Comparison of ENCODE assay signal across 29 cellular contexts in the genomic region with DNA sequence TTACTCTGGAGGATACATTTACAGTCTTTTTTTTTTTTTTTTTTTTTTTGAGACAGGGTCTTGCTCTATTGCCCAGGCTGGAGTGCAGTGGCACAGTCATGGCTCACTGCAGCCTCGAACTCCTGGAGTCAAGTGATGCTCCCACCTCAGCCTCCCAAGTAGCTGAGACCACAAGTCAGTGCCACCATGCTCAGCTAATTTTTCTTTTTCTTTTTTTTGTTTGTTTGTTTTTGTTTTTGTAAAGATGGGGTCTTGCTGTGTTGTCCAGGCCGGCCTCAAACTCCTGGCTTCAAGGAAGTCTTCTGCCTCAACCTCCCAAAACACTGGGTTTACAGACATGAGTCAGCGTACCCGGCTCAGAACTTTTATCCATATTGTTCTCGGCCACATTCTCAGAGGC.
"Had no signal": no experiment of that assay in that cellular context is flagged by ENCODE, and none has a peak within 500 bp of the region (broad histone marks: within the 10 kb centered on the region; RNA-seq: fewer than 3 reads in every experiment).

No MANE protein-coding gene starts in this region.

- H3K36me3 Mint-ChIP-seq: activated naive CD4-positive, alpha-beta T cell treated with anti-CD3 and anti-CD28 coated beads, Interleukin-2, amount 10 ng/mL, durations not matched to agents 7 days and 5 days; activated naive CD4-positive, alpha-beta T cell treated with anti-CD3 and anti-CD28 coated beads, Interleukin-2, amount 50 U/mL, for 72 hours; activated naive CD8-positive, alpha-beta T cell treated with anti-CD3 and anti-CD28 coated beads, Interleukin-2, amount 10 ng/mL, durations not matched to agents 7 days and 5 days; WTC11 had no signal

- H3K27ac ChIP-seq: breast epithelium, cardiac muscle cell, VCaP had no signal

- H3K9me3 Mint-ChIP-seq: activated CD4-positive, alpha-beta memory T cell treated with anti-CD3 and anti-CD28 coated beads, Interleukin-2, amount 10 ng/mL, durations not matched to agents 7 days and 5 days; activated CD4-positive, alpha-beta T cell treated with anti-CD3 and anti-CD28 coated beads, Interleukin-2, amount 10 ng/mL, durations not matched to agents 7 days and 5 days; activated naive CD4-positive, alpha-beta T cell treated with anti-CD3 and anti-CD28 coated beads, Interleukin-2, amount 10 ng/mL, durations not matched to agents 7 days and 5 days; activated naive CD4-positive, alpha-beta T cell treated with anti-CD3 and anti-CD28 coated beads, Interleukin-2, amount 50 U/mL, for 72 hours; activated naive CD8-positive, alpha-beta T cell treated with anti-CD3 and anti-CD28 coated beads, Interleukin-2, amount 10 ng/mL, durations not matched to agents 7 days and 5 days; activated T-cell treated with anti-CD3 and anti-CD28 coated beads, Interleukin-2, amount 50 U/mL, for 24 hours; activated T-cell treated with anti-CD3 and anti-CD28 coated beads, Interleukin-2, amount 50 U/mL, for 72 hours; central memory CD8-positive, alpha-beta T cell; dendritic cell treated with granulocyte-macrophage colony-stimulating factor and Interleukin-4, amounts not matched to agents 40 ng/mL and 50 ng/mL, for 4 days; WTC11 had no signal

- H3K4me1 Mint-ChIP-seq: activated CD4-positive, alpha-beta memory T cell treated with anti-CD3 and anti-CD28 coated beads, Interleukin-2, amount 10 ng/mL, durations not matched to agents 7 days and 5 days; central memory CD8-positive, alpha-beta T cell; endodermal cell had no signal

- H3K4me3 ChIP-seq: ascending aorta, breast epithelium, cardiac muscle cell, coronary artery, dorsolateral prefrontal cortex had no signal

- H3K36me3 ChIP-seq: ascending aorta, breast epithelium, cardiac muscle cell had no signal

- H3K9me3 ChIP-seq: ascending aorta, breast epithelium had no signal

- ATAC-seq: activated naive CD4-positive, alpha-beta T cell treated with anti-CD3 and anti-CD28 coated beads, Interleukin-2, amount 50 U/mL, for 72 hours; activated T-cell treated with anti-CD3 and anti-CD28 coated beads, Interleukin-2, amount 50 U/mL, for 72 hours; esophagus mucosa; WTC11 had no signal

- H3K27ac Mint-ChIP-seq: activated CD4-positive, alpha-beta memory T cell treated with anti-CD3 and anti-CD28 coated beads, Interleukin-2, amount 10 ng/mL, durations not matched to agents 7 days and 5 days; activated CD4-positive, alpha-beta T cell treated with anti-CD3 and anti-CD28 coated beads, Interleukin-2, amount 10 ng/mL, durations not matched to agents 7 days and 5 days; activated naive CD4-positive, alpha-beta T cell treated with anti-CD3 and anti-CD28 coated beads, Interleukin-2, amount 10 ng/mL, durations not matched to agents 7 days and 5 days; activated naive CD8-positive, alpha-beta T cell treated with anti-CD3 and anti-CD28 coated beads, Interleukin-2, amount 10 ng/mL, durations not matched to agents 7 days and 5 days; activated T-cell treated with anti-CD3 and anti-CD28 coated beads, Interleukin-2, amount 50 U/mL, for 24 hours; activated T-cell treated with anti-CD3 and anti-CD28 coated beads, Interleukin-2, amount 50 U/mL, for 72 hours; brain; dendritic cell treated with granulocyte-macrophage colony-stimulating factor and Interleukin-4, amounts not matched to agents 40 ng/mL and 50 ng/mL, for 4 days; endodermal cell; WTC11 had no signal

- H3K27me3 Mint-ChIP-seq: activated CD4-positive, alpha-beta memory T cell treated with anti-CD3 and anti-CD28 coated beads, Interleukin-2, amount 10 ng/mL, durations not matched to agents 7 days and 5 days; activated CD4-positive, alpha-beta T cell treated with anti-CD3 and anti-CD28 coated beads, Interleukin-2, amount 10 ng/mL, durations not matched to agents 7 days and 5 days; brain; dendritic cell treated with granulocyte-macrophage colony-stimulating factor and Interleukin-4, amounts not matched to agents 40 ng/mL and 50 ng/mL, for 4 days had no signal

- H3K4me3 Mint-ChIP-seq: activated CD4-positive, alpha-beta memory T cell treated with anti-CD3 and anti-CD28 coated beads, Interleukin-2, amount 10 ng/mL, durations not matched to agents 7 days and 5 days; activated CD4-positive, alpha-beta T cell treated with anti-CD3 and anti-CD28 coated beads, Interleukin-2, amount 10 ng/mL, durations not matched to agents 7 days and 5 days; activated naive CD4-positive, alpha-beta T cell treated with anti-CD3 and anti-CD28 coated beads, Interleukin-2, amount 10 ng/mL, durations not matched to agents 7 days and 5 days; activated naive CD8-positive, alpha-beta T cell treated with anti-CD3 and anti-CD28 coated beads, Interleukin-2, amount 10 ng/mL, durations not matched to agents 7 days and 5 days; activated T-cell treated with anti-CD3 and anti-CD28 coated beads, Interleukin-2, amount 50 U/mL, for 24 hours; activated T-cell treated with anti-CD3 and anti-CD28 coated beads, Interleukin-2, amount 50 U/mL, for 72 hours; brain; central memory CD8-positive, alpha-beta T cell; dendritic cell treated with granulocyte-macrophage colony-stimulating factor and Interleukin-4, amounts not matched to agents 40 ng/mL and 50 ng/mL, for 4 days; endodermal cell; WTC11 had no signal

- DNase-seq: activated CD4-positive, alpha-beta memory T cell treated with anti-CD3 and anti-CD28 coated beads, Interleukin-2, amount 10 ng/mL, durations not matched to agents 7 days and 5 days; activated CD4-positive, alpha-beta T cell treated with anti-CD3 and anti-CD28 coated beads for 1 hour; activated CD4-positive, alpha-beta T cell treated with anti-CD3 and anti-CD28 coated beads for 4 hours; activated CD4-positive, alpha-beta T cell treated with anti-CD3 and anti-CD28 coated beads, Interleukin-2, amount 10 ng/mL, durations not matched to agents 7 days and 5 days; activated CD4-positive, alpha-beta T cell treated with anti-CD3 and anti-CD28 coated beads, Interleukin-2, amount 50 U/mL, for 4 hours; activated CD8-positive, alpha-beta memory T cell treated with anti-CD3 and anti-CD28 coated beads, Interleukin-2, amount 50 U/mL, for 48 hours; activated gamma-delta T cell; activated naive CD4-positive, alpha-beta T cell; activated naive CD4-positive, alpha-beta T cell treated with anti-CD3 and anti-CD28 coated beads, Interleukin-2, amount 10 ng/mL, durations not matched to agents 7 days and 5 days; activated naive CD8-positive, alpha-beta T cell treated with anti-CD3 and anti-CD28 coated beads, Interleukin-2, amount 10 ng/mL, durations not matched to agents 7 days and 5 days; activated T-cell treated with anti-CD3 and anti-CD28 coated beads for 4 hours; activated T-cell treated with anti-CD3 and anti-CD28 coated beads, Interleukin-2, amount 50 U/mL, for 24 hours; activated T-cell treated with anti-CD3 and anti-CD28 coated beads, Interleukin-2, amount 50 U/mL, for 72 hours; dorsolateral prefrontal cortex; effector memory CD4-positive, alpha-beta T cell; endodermal cell; foreskin fibroblast; T-helper 2 cell had no signal

- H3K27me3 ChIP-seq: ascending aorta, breast epithelium, cardiac muscle cell, dorsolateral prefrontal cortex had no signal
